11 cellular contexts compared by ENCODE assay signal in the genomic region with DNA sequence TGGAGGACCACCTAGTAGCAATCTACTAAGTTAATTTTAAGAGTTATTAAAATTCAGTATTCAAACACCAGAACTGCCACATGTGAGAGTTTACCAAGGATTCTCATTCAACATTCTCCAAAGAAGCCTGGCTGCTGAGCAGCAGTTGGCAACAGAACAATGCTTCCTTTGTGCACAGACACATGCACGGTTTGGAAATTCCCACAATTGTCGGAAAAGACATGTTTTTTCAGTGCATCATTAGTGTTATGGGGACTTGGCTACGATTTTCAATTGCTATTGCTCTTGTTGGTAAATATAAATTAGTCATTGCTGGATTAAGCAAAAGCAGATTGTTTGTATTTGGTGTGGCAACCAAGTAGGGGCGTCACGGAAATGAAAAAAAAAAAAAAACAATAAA. TPM values are rescaled to one million over a fixed set of nuclear protein-coding genes. Genes with fewer than 3 reads are reported as not detected.
DNase-seq lines count a peak whose midpoint lies in the region; ATAC-seq and TF ChIP-seq lines count a peak whose summit lies in the region.
"Had no signal": no experiment of that assay in that cellular context is flagged by ENCODE, and none has a peak within 500 bp of the region (broad histone marks: within the 10 kb centered on the region; RNA-seq: fewer than 3 reads in every experiment).

No MANE protein-coding gene starts in this region.

- H4K20me1 ChIP-seq in neural progenitor cell (ENCODE audit: low read depth) = no peaks in the 10 kb centered on the region
- H4K20me1 ChIP-seq: BLaER1 had no signal

- H3K4me3 Mint-ChIP-seq in neural progenitor cell = no peak overlapping the region
- H3K4me3 Mint-ChIP-seq: activated CD4-positive, alpha-beta memory T cell treated with anti-CD3 and anti-CD28 coated beads, Interleukin-2, amount 10 ng/mL, durations not matched to agents 7 days and 5 days had no signal

- DNase-seq in COLO829 (ENCODE audit: low spot score) (peak; percentile 87), T1000 (lab: John Stamatoyannopoulos, UW) (peak; percentile 42), fibroblast of the aortic adventitia (ENCODE audit: low read depth) (peak; percentile 45), neural progenitor cell (ENCODE audit: low spot score) (peak; percentile 6), spleen (no peak), HK-2 (ENCODE audit: unreplicated experiment) (no peak)
- DNase-seq: activated CD4-positive, alpha-beta memory T cell treated with anti-CD3 and anti-CD28 coated beads, Interleukin-2, amount 10 ng/mL, durations not matched to agents 7 days and 5 days; NCI-H2107 had no signal

- H3K36me3 Mint-ChIP-seq in neural progenitor cell = peaks cover 19% of the 10 kb centered on the region

- H3K4me3 ChIP-seq in fibroblast of the aortic adventitia (ENCODE audit: low read depth, low read length) (no peak overlapping the region), neural progenitor cell (no peak overlapping the region), spleen (no peak overlapping the region)
- H3K4me3 ChIP-seq: BLaER1 had no signal

- no peaks in the 10 kb centered on the region for H3K79me2 ChIP-seq in neural progenitor cell (ENCODE audit: low read depth)

- no peaks in the 10 kb centered on the region for H3K4me1 Mint-ChIP-seq in neural progenitor cell
- H3K4me1 Mint-ChIP-seq: activated CD4-positive, alpha-beta memory T cell treated with anti-CD3 and anti-CD28 coated beads, Interleukin-2, amount 10 ng/mL, durations not matched to agents 7 days and 5 days had no signal

- H3K4me1 ChIP-seq in neural progenitor cell = no peaks in the 10 kb centered on the region
- no peaks in the 10 kb centered on the region for H3K4me1 ChIP-seq in spleen
- H3K4me1 ChIP-seq: BLaER1 had no signal

- H2AFZ ChIP-seq in neural progenitor cell (replicated peaks) = no peak overlapping the region

- H3K9me3 ChIP-seq in neural progenitor cell (ENCODE audit: low read depth) (no peaks in the 10 kb centered on the region), spleen (no peaks in the 10 kb centered on the region)
- H3K9me3 ChIP-seq: BLaER1 had no signal

- H3K27me3 Mint-ChIP-seq in neural progenitor cell (ENCODE audit: insufficient read depth, low read depth) = no peaks in the 10 kb centered on the region
- H3K27me3 Mint-ChIP-seq: activated CD4-positive, alpha-beta memory T cell treated with anti-CD3 and anti-CD28 coated beads, Interleukin-2, amount 10 ng/mL, durations not matched to agents 7 days and 5 days had no signal

- no peak overlapping the region for H3K27ac Mint-ChIP-seq in neural progenitor cell
- H3K27ac Mint-ChIP-seq: activated CD4-positive, alpha-beta memory T cell treated with anti-CD3 and anti-CD28 coated beads, Interleukin-2, amount 10 ng/mL, durations not matched to agents 7 days and 5 days had no signal

- no peaks in the 10 kb centered on the region for H3F3A ChIP-seq in neural progenitor cell (ENCODE audit: low read depth)

- H3K27me3 ChIP-seq in neural progenitor cell (no peaks in the 10 kb centered on the region), spleen (replicated peaks in 1 of 7) (no peaks in the 10 kb centered on the region)
- H3K27me3 ChIP-seq: BLaER1 had no signal

- H3K9me3 Mint-ChIP-seq in neural progenitor cell = peaks cover 12% of the 10 kb centered on the region
- H3K9me3 Mint-ChIP-seq: activated CD4-positive, alpha-beta memory T cell treated with anti-CD3 and anti-CD28 coated beads, Interleukin-2, amount 10 ng/mL, durations not matched to agents 7 days and 5 days had no signal

- no peak for ATAC-seq in HG03097 (IDR thresholded peaks at IDR 0.05; ENCODE audit: low FRiP score, unreplicated experiment)
- ATAC-seq in GM19467 (IDR thresholded peaks at IDR 0.05; ENCODE audit: unreplicated experiment) = no peak

- no peaks in the 10 kb centered on the region for H3K36me3 ChIP-seq in neural progenitor cell
- H3K36me3 ChIP-seq in spleen = no peaks in the 10 kb centered on the region
- H3K36me3 ChIP-seq: BLaER1 had no signal

- H3K4me2 ChIP-seq in neural progenitor cell = no peak overlapping the region
- H3K4me2 ChIP-seq: BLaER1 had no signal

- no peak overlapping the region for H3K9ac ChIP-seq in neural progenitor cell
- H3K9ac ChIP-seq: BLaER1 had no signal

- TF ChIP-seq CTCF in fibroblast of the aortic adventitia (IDR thresholded peaks at IDR 0.05; ENCODE audit: insufficient read depth, low read length) = no peak
- TF ChIP-seq CTCF in neural progenitor cell (IDR thresholded peaks at IDR 0.05) = no peak
- TF ChIP-seq CTCF in spleen (IDR thresholded peaks at IDR 0.05 in 8 of 11, conservative IDR thresholded peaks at IDR 0.05 in 3 of 11) = no peak

- intact Hi-C loops in spleen (cut with DNase I; ENCODE audit: low total_unique reads) = no loop called here

- 67 to 84% (median 72%) methylated on average over 5 of the region's 5 CpGs for WGBS in spleen, 5 donors

- TF ChIP-seq POLR2A in spleen (IDR thresholded peaks at IDR 0.05) = no peak

- H3K27ac ChIP-seq in neural progenitor cell (no peak overlapping the region), spleen (no peak overlapping the region)
- H3K27ac ChIP-seq: BLaER1 had no signal

RNA-seq across cellular contexts. Expression of a gene that starts 22.2 kb away (rescaled TPM):
- total RNA-seq in fibroblast of the aortic adventitia (ENCODE audit: low replicate concordance) = 4.6 and 13.7 TPM in 2 replicates
- 1.8 and 1.9 TPM in 2 replicates for total RNA-seq in neural progenitor cell (ENCODE audit: low replicate concordance)
- total RNA-seq in spleen = 10 to 100 TPM in 2 of 7 donors, 1 to 10 TPM in 5; 1.7 to 12.2 (median 8.1) TPM
- 1 to 10 TPM; 2.0 to 4.1 (median 2.8) TPM for polyA plus RNA-seq in spleen

Comparison
In these comparisons a context has a peak if more than half of its experiments do, and no peak if none do; other contexts are left out.
1. DNase-seq: peak in COLO829 (single experiment), T1000 (single experiment), fibroblast of the aortic adventitia (single experiment) and neural progenitor cell (single experiment); none in spleen (single experiment) and HK-2 (single experiment).